21 cellular contexts compared by ENCODE assay signal in genomic region chr6:77425676-77426075, GRCh38. TPM values are rescaled to one million over a fixed set of nuclear protein-coding genes. Genes with fewer than 3 reads are reported as not detected.
"Had no signal": no experiment of that assay in that cellular context is flagged by ENCODE, and none has a peak within 500 bp of the region (broad histone marks: within the 10 kb centered on the region; RNA-seq: fewer than 3 reads in every experiment).

No MANE protein-coding gene starts in this region.

- H3K4me1 ChIP-seq: colonic mucosa had no signal

- H3K27me3 ChIP-seq: cardiac muscle cell, colonic mucosa, neutrophil had no signal

- H3K36me3 ChIP-seq: cardiac muscle cell, colonic mucosa, neutrophil had no signal

- H3K4me3 ChIP-seq: cardiac muscle cell, colonic mucosa, SK-N-MC had no signal

- H3K27ac ChIP-seq: cardiac muscle cell, colonic mucosa, neutrophil, SK-N-MC had no signal

- DNase-seq: activated CD4-positive, alpha-beta T cell treated with anti-CD3 and anti-CD28 coated beads, Interleukin-2, amount 10 ng/mL, durations not matched to agents 7 days and 5 days; activated CD8-positive, alpha-beta memory T cell treated with anti-CD3 and anti-CD28 coated beads, Interleukin-2, amount 50 U/mL, for 48 hours; activated gamma-delta T cell; activated T-cell treated with anti-CD3 and anti-CD28 coated beads, Interleukin-2, amount 50 U/mL, for 72 hours; colonic mucosa; effector memory CD4-positive, alpha-beta T cell; glutamatergic neuron; kidney glomerular epithelial cell; natural killer cell; retina; stimulated activated CD4-positive, alpha-beta T cell treated with anti-CD3 and anti-CD28 coated beads, Interleukin-4, amount 100 ng/mL, for 24 hours; stimulated activated naive CD4-positive, alpha-beta T cell; substantia nigra; T-cell; T-helper 9 cell; trophoblast cell had no signal

- ATAC-seq: activated T-cell treated with anti-CD3 and anti-CD28 coated beads, Interleukin-2, amount 50 U/mL, for 72 hours; natural killer cell; T-cell had no signal

- H3K9me3 ChIP-seq: colonic mucosa, neutrophil had no signal

RNA-seq across cellular contexts. Expression of gene HTR1B, which starts 37.6 kb away (rescaled TPM):
- total RNA-seq: activated CD4-positive, alpha-beta T cell treated with anti-CD3 and anti-CD28 coated beads, Interleukin-2, amount 10 ng/mL, durations not matched to agents 7 days and 5 days; activated T-cell treated with anti-CD3 and anti-CD28 coated beads, Interleukin-2, amount 50 U/mL, for 72 hours; skeletal muscle tissue had no signal
- polyA plus RNA-seq: liver had no signal
